11 cellular contexts compared by ENCODE assay signal in genomic region chr1:161506336-161507223, GRCh38. TPM values are rescaled to one million over a fixed set of nuclear protein-coding genes. Genes with fewer than 3 reads are reported as not detected.
DNase-seq lines count a peak whose midpoint lies in the region; ATAC-seq and TF ChIP-seq lines count a peak whose summit lies in the region.
"Had no signal": no experiment of that assay in that cellular context is flagged by ENCODE, and none has a peak within 500 bp of the region (broad histone marks: within the 10 kb centered on the region; RNA-seq: fewer than 3 reads in every experiment).

No MANE protein-coding gene starts in this region.

- no peaks in the 10 kb centered on the region for H3K36me3 ChIP-seq in GM23248 (ENCODE audit: low read depth)
- H3K36me3 ChIP-seq in gastrocnemius medialis = no peaks in the 10 kb centered on the region
- H3K36me3 ChIP-seq: ovary had no signal

- H3K4me2 ChIP-seq in GM23248 (ENCODE audit: unreplicated experiment) = no peak overlapping the region

- TF ChIP-seq CTCF in gastrocnemius medialis (IDR thresholded peaks at IDR 0.05 in 4 of 5, conservative IDR thresholded peaks at IDR 0.05 in 1 of 5) (no peak), endothelial cell (IDR thresholded peaks at IDR 0.05; ENCODE audit: unreplicated experiment) (no peak)

- WGBS in GM23248 (ENCODE audit: low coverage in 1 of 2, low lambda C conversion rate in 2 of 2, missing lambda C conversion rate in 2 of 2), 2 experiments = 52 to 53% methylated on average over 15 of the region's 15 CpGs

- peak; percentile 74 for DNase-seq in GM23248
- peak; percentile 96 for DNase-seq in SIG-M5 treated with dmso at 0.1 percent for 504 hours (lab: John Stamatoyannopoulos, UW; ENCODE audit: unreplicated experiment)
- DNase-seq in cardiac septum (ENCODE audit: low spot score) = peak; percentile 91
- DNase-seq in gastrocnemius medialis = peak; percentile 8 to 21
- no peak for DNase-seq in ecto neural progenitor cell (ENCODE audit: low spot score)
- no peak for DNase-seq in AG08395 (ENCODE audit: low spot score)
- DNase-seq in endothelial cell (ENCODE audit: low spot score) = no peak
- DNase-seq: activated B cell treated with CpG ODN at 0.5 μM for 24 hours, ovary had no signal

- in situ Hi-C loops in GM23248 (cut with MboI) (no loop called here), gastrocnemius medialis (cut with MboI; ENCODE audit: low sequenced_read_pairs in 4 of 4) (no loop called here)

- no peaks in the 10 kb centered on the region for H3K9me3 ChIP-seq in GM23248 (ENCODE audit: low read depth)
- no peaks in the 10 kb centered on the region for H3K9me3 ChIP-seq in gastrocnemius medialis
- H3K9me3 ChIP-seq: ovary had no signal

- peaks cover 5% of the 10 kb centered on the region; the same call in 1 of the 2 replicates for H3K4me1 ChIP-seq in GM23248 (ENCODE audit: insufficient read depth)
- no peaks in the 10 kb centered on the region for H3K4me1 ChIP-seq in gastrocnemius medialis

- H4K20me1 ChIP-seq in GM23248 (ENCODE audit: insufficient read depth) = no peaks in the 10 kb centered on the region

- no peak for TF ChIP-seq POLR2A in gastrocnemius medialis (IDR thresholded peaks at IDR 0.05)

- H3K27me3 Mint-ChIP-seq in endothelial cell (ENCODE audit: unreplicated experiment) = peaks cover 3% of the 10 kb centered on the region

- 0 out of 2 replicates have a peak overlapping the region, but pooled peaks have one; percentile 19 for H2AFZ ChIP-seq in GM23248

- no peaks in the 10 kb centered on the region for H3K9me3 Mint-ChIP-seq in endothelial cell (ENCODE audit: unreplicated experiment)
- H3K9me3 Mint-ChIP-seq: activated B cell treated with CpG ODN at 0.5 μM for 24 hours had no signal

- H3K4me3 Mint-ChIP-seq in endothelial cell (ENCODE audit: unreplicated experiment) = no peak overlapping the region
- H3K4me3 Mint-ChIP-seq: activated B cell treated with CpG ODN at 0.5 μM for 24 hours had no signal

- H3K27ac Mint-ChIP-seq in endothelial cell (ENCODE audit: unreplicated experiment) = no peak overlapping the region
- H3K27ac Mint-ChIP-seq: activated B cell treated with CpG ODN at 0.5 μM for 24 hours had no signal

- H3F3A ChIP-seq in GM23248 (ENCODE audit: insufficient read depth) = no peaks in the 10 kb centered on the region

- ATAC-seq in gastrocnemius medialis = no peak
- no peak for ATAC-seq in GM21737 (IDR thresholded peaks at IDR 0.05; ENCODE audit: unreplicated experiment)
- ATAC-seq: HCT116 had no signal

- no peak overlapping the region for H3K9ac ChIP-seq in GM23248

- H3K27me3 ChIP-seq in GM23248 (replicated peaks; ENCODE audit: insufficient read depth) = no peaks in the 10 kb centered on the region
- H3K27me3 ChIP-seq in gastrocnemius medialis = peaks cover 0 to 20% (median 5%) of the 10 kb centered on the region in 3 donors
- H3K27me3 ChIP-seq: ovary had no signal

- peaks cover 24% of the 10 kb centered on the region for H3K4me1 Mint-ChIP-seq in endothelial cell (ENCODE audit: unreplicated experiment)

- no peaks in the 10 kb centered on the region for H3K9me2 ChIP-seq in GM23248 (ENCODE audit: insufficient read depth)

- H3K79me2 ChIP-seq in GM23248 (ENCODE audit: insufficient read depth) = no peaks in the 10 kb centered on the region

- H3K27ac ChIP-seq in GM23248 (no peak overlapping the region), gastrocnemius medialis (no peak overlapping the region)
- H3K27ac ChIP-seq: ovary had no signal

- intact Hi-C loops in cardiac septum (cut with DNase I) = no loop called here
- intact Hi-C loops in gastrocnemius medialis (cut with DNase I; ENCODE audit: low total_unique reads) = no loop called here

- H3K4me3 ChIP-seq in GM23248 (no peak overlapping the region), gastrocnemius medialis (peak overlapping the region in 1 of 4 donors; percentile 20)
- H3K4me3 ChIP-seq: ovary had no signal

- H3K36me3 Mint-ChIP-seq in endothelial cell (ENCODE audit: low read depth, unreplicated experiment) = no peaks in the 10 kb centered on the region

RNA-seq across cellular contexts. Expression of gene FCGR2A, which starts 1.3 kb away (rescaled TPM):
- total RNA-seq in GM23248 (2014; rRNA removed; shearing (Covaris generic)) = not detected in 2 replicates
- polyA plus RNA-seq in GM23248 (2016; fragmentation: Nextera tagmentation; extraction: Ambion mirVana) = not detected in 2 replicates
- 19.2 TPM for total RNA-seq in cardiac septum
- 1 to 10 TPM; 5.0 to 9.0 (median 7.2) TPM for total RNA-seq in gastrocnemius medialis
- total RNA-seq in endothelial cell (ENCODE audit: unreplicated experiment) = 0.41 TPM

RNA-seq across cellular contexts. Expression of gene HSPA6, which starts 17.8 kb away (rescaled TPM):
- total RNA-seq in GM23248 (2014; rRNA removed; shearing (Covaris generic)) = not detected in 2 replicates
- 0.13 and 0.23 TPM in 2 replicates for polyA plus RNA-seq in GM23248 (2016; fragmentation: Nextera tagmentation; extraction: Ambion mirVana)
- total RNA-seq in cardiac septum (1.9 TPM), gastrocnemius medialis (under 1 TPM in 2 of 4 donors, not detected in 2; 0.25 to 0.60 TPM), endothelial cell (ENCODE audit: unreplicated experiment) (not detected)

RNA-seq across cellular contexts. Expression of gene FCGR3A, which starts 43.0 kb away (rescaled TPM):
- not detected in 2 replicates for total RNA-seq in GM23248 (2014; rRNA removed; shearing (Covaris generic))
- polyA plus RNA-seq in GM23248 (2016; fragmentation: Nextera tagmentation; extraction: Ambion mirVana) = not detected in 2 replicates
- total RNA-seq in cardiac septum (14.7 TPM), gastrocnemius medialis (1 to 10 TPM; 1.7 to 7.7 (median 3.0) TPM), endothelial cell (ENCODE audit: unreplicated experiment) (4.0 TPM)

Comparison
In these comparisons a context has a peak if more than half of its experiments do, and no peak if none do; other contexts are left out.
1. DNase-seq: peak in GM23248 (single experiment), SIG-M5 treated with dmso at 0.1 percent for 504 hours (single experiment), cardiac septum (single experiment) and gastrocnemius medialis (2 of 2); none in ecto neural progenitor cell (single experiment), AG08395 (single experiment) and endothelial cell (single experiment).